Comparison of ENCODE assay signal across 30 cellular contexts in genomic region chr4:20496078-20496477, GRCh38.
"Had no signal": no experiment of that assay in that cellular context is flagged by ENCODE, and none has a peak within 500 bp of the region (broad histone marks: within the 10 kb centered on the region; RNA-seq: fewer than 3 reads in every experiment).

No MANE protein-coding gene starts in this region.

- H3K27me3 ChIP-seq: ascending aorta, body of pancreas, MG63, Peyer's patch had no signal

- H3K4me3 ChIP-seq: ascending aorta, body of pancreas, MG63, Peyer's patch, SJCRH30 had no signal

- H3K36me3 ChIP-seq: MG63, Peyer's patch, SJCRH30 had no signal

- H3K4me1 ChIP-seq: ascending aorta, body of pancreas, Peyer's patch, SJCRH30 had no signal

- ATAC-seq: activated CD8-positive, alpha-beta T cell treated with anti-CD3 and anti-CD28 coated beads, Interleukin-2, amount 10 ng/mL, durations not matched to agents 7 days and 5 days; body of pancreas; T-helper 17 cell; WTC11 had no signal

- H3K9me3 ChIP-seq: ascending aorta, body of pancreas, MG63, Peyer's patch, SJCRH30 had no signal

- FAIRE-seq: bronchial epithelial cell had no signal

- H3K27ac ChIP-seq: ascending aorta, body of pancreas, Peyer's patch, RWPE1, SJCRH30 had no signal

- DNase-seq: activated CD4-positive, alpha-beta T cell treated with anti-CD3 and anti-CD28 coated beads for 48 hours; activated CD4-positive, alpha-beta T cell treated with anti-CD3 and anti-CD28 coated beads, Interleukin-2, amount 50 U/mL, for 4 hours; activated CD4-positive, CD25-positive, alpha-beta regulatory T cell treated with anti-CD3 and anti-CD28 coated beads, Interleukin-2, amount 50 U/mL, for 72 hours; activated CD8-positive, alpha-beta memory T cell treated with anti-CD3 and anti-CD28 coated beads, Interleukin-2, amount 50 U/mL, for 48 hours; activated CD8-positive, alpha-beta T cell treated with anti-CD3 and anti-CD28 coated beads, Interleukin-2, amount 10 ng/mL, durations not matched to agents 7 days and 5 days; activated naive CD4-positive, alpha-beta T cell treated with anti-CD3 and anti-CD28 coated beads, Interleukin-2, amount 50 U/mL, for 16 hours; activated naive CD8-positive, alpha-beta T cell treated with anti-CD3 and anti-CD28 coated beads, Interleukin-2, amount 10 ng/mL, durations not matched to agents 7 days and 5 days; activated T-cell treated with anti-CD3 and anti-CD28 coated beads, Interleukin-2, amount 50 U/mL, for 1 hour; amniotic stem cell; body of pancreas; central memory CD4-positive, alpha-beta T cell; MG63; NCI-H1105 treated with DMSO at 0.1 percent for 48 hours; NCI-H1436 treated with DMSO at 0.1 percent for 48 hours; NCI-H187; NCI-H2081 treated with DMSO at 0.1 percent for 48 hours; NCI-H2171; NCI-H2227 treated with DMSO at 0.1 percent for 48 hours; NCI-H510A; NCI-H526 treated with DMSO at 0.1 percent for 48 hours; NCI-H82; Peyer's patch; Right ventricle myocardium superior; SJCRH30; T-helper 17 cell; T-helper 9 cell had no signal
